ENCODE assay signal across 17 cellular contexts in genomic region chr7:26618458-26618857, GRCh38.
"Had no signal": no experiment of that assay in that cellular context is flagged by ENCODE, and none has a peak within 500 bp of the region (broad histone marks: within the 10 kb centered on the region; RNA-seq: fewer than 3 reads in every experiment).

No MANE protein-coding gene starts in this region.

- H3K4me1 ChIP-seq: esophagus muscularis mucosa, parathyroid adenoma, thyroid gland, uterus had no signal

- H3K27ac ChIP-seq: coronary artery, esophagus muscularis mucosa, neutrophil, parathyroid adenoma, thyroid gland, uterus had no signal

- H3K9me3 ChIP-seq: esophagus muscularis mucosa, neutrophil, thyroid gland, uterus had no signal

- DNase-seq: activated CD4-positive, alpha-beta T cell treated with anti-CD3 and anti-CD28 coated beads, Interleukin-2, amount 50 U/mL, for 1 hour; activated CD8-positive, alpha-beta memory T cell treated with anti-CD3 and anti-CD28 coated beads for 24 hours; activated gamma-delta T cell treated with Interleukin-2 at 50 U/mL for 16 hours; amniotic stem cell; caudate nucleus; effector CD4-positive, alpha-beta T cell; islet precursor cell; stimulated activated CD4-positive, alpha-beta T cell treated with anti-CD3 and anti-CD28 coated beads, Interleukin-2, amount 100 ng/mL, for 48 hours; stimulated activated naive B cell treated with anti-CD40 and anti-IgM and Interleukin-4, amounts not matched to agents 10 μg/mL and 1 μg/mL and 100 μg/mL, for 72 hours; thyroid gland; uterus had no signal

- H3K4me3 ChIP-seq: coronary artery, esophagus muscularis mucosa, thyroid gland, uterus had no signal

- H3K36me3 ChIP-seq: esophagus muscularis mucosa, neutrophil, thyroid gland, uterus had no signal

- H3K27me3 ChIP-seq: esophagus muscularis mucosa, neutrophil, thyroid gland, uterus had no signal

- ATAC-seq: activated CD4-positive, CD25-positive, alpha-beta regulatory T cell treated with anti-CD3 and anti-CD28 coated beads, Interleukin-2, amount 50 U/mL, for 24 hours; left lobe of liver; stimulated activated naive B cell treated with anti-CD40 and anti-IgM and Interleukin-4, amounts not matched to agents 10 μg/mL and 1 μg/mL and 100 μg/mL, for 72 hours had no signal

- H3K9ac ChIP-seq: parathyroid adenoma had no signal

- H3K79me2 ChIP-seq: parathyroid adenoma had no signal

- H2AFZ ChIP-seq: parathyroid adenoma had no signal
